In genomic region chr22:30356392-30357230, GRCh38 we compare ENCODE assay signal across 8 cellular contexts. TPM values are rescaled to one million over a fixed set of nuclear protein-coding genes. Genes with fewer than 3 reads are reported as not detected.
DNase-seq lines count a peak whose midpoint lies in the region; ATAC-seq and TF ChIP-seq lines count a peak whose summit lies in the region.

Gene CCDC157, plus strand, starts transcription at chr22:30357007. Its CDS starts 8,994 bp downstream, at chr22:30366001.
Gene SF3A1, minus strand, starts transcription at chr22:30356894. Its CDS starts 102 bp downstream, at chr22:30356792.

- H3K4me1 Mint-ChIP-seq in nephron progenitor cell = peaks cover 37% of the 10 kb centered on the region

- TF ChIP-seq POLR2A in Raji (IDR thresholded peaks at IDR 0.05; ENCODE audit: insufficient read depth, low read depth, low read length) = peak; percentile 95

- peak; percentile 93 for DNase-seq in ELR (ENCODE audit: low read depth)
- DNase-seq in H4 (ENCODE audit: low spot score) = peak; percentile 71
- DNase-seq in LNCaP clone FGC (ENCODE audit: low read depth) = peak; percentile 66
- DNase-seq in activated effector memory CD4-positive, alpha-beta T cell treated with anti-CD3 and anti-CD28 coated beads, Interleukin-2, amount 50 U/mL, for 16 hours = peak; percentile 95
- DNase-seq in fibroblast of the conjunctiva (ENCODE audit: low read depth) = peak; percentile 75
- DNase-seq in nephron progenitor cell = peak; percentile 88
- DNase-seq in stimulated activated naive CD8-positive, alpha-beta T cell treated with anti-CD3 and anti-CD28 coated beads, Interleukin-15, Interleukin-2, amounts not matched to agents 100 U/mL and 50 U/mL, for 24 hours = peak; percentile 91

- peak within 1 kb of the TSS; percentile 96 for H3K27ac Mint-ChIP-seq in nephron progenitor cell

- H3K27me3 Mint-ChIP-seq in nephron progenitor cell (ENCODE audit: low read depth, poor library complexity) = peaks cover 3% of the 10 kb centered on the region

- peaks cover 24% of the 10 kb centered on the region for H3K36me3 Mint-ChIP-seq in nephron progenitor cell (ENCODE audit: low read depth)

- H3K4me3 ChIP-seq in LNCaP clone FGC (ENCODE audit: low read depth, low read length) = peak within 1 kb of the TSS; percentile 76

- TF ChIP-seq CTCF in LNCaP clone FGC (IDR thresholded peaks at IDR 0.05; ENCODE audit: control insufficient read depth, extremely low read depth, insufficient read depth) (no peak), nephron progenitor cell (IDR thresholded peaks at IDR 0.05) (no peak)

- ATAC-seq in stimulated activated naive CD8-positive, alpha-beta T cell treated with anti-CD3 and anti-CD28 coated beads, Interleukin-15, Interleukin-2, amounts not matched to agents 100 U/mL and 50 U/mL, for 24 hours = peak; percentile 95

- H3K4me3 Mint-ChIP-seq in nephron progenitor cell = peak within 1 kb of the TSS; percentile 96

- H3K9me3 Mint-ChIP-seq in nephron progenitor cell = no peaks in the 10 kb centered on the region

RNA-seq across cellular contexts. Expression of gene CCDC157, which starts in this region (rescaled TPM):
- total RNA-seq in H4 (2014; rRNA removed; shearing (Covaris generic)) = 0.70 and 1.4 TPM in 2 replicates

RNA-seq across cellular contexts. Expression of gene SF3A1, which starts in this region (rescaled TPM):
- 14.5 and 45.6 TPM in 2 replicates for total RNA-seq in H4 (2014; rRNA removed; shearing (Covaris generic))

Comparison
In these comparisons a context has a peak if more than half of its experiments do, and no peak if none do; other contexts are left out.
1. Peak in every context shown above with its lines: DNase-seq, ATAC-seq and H3K4me3 ChIP-seq.